Comparison of ENCODE assay signal across 24 cellular contexts in the genomic region with DNA sequence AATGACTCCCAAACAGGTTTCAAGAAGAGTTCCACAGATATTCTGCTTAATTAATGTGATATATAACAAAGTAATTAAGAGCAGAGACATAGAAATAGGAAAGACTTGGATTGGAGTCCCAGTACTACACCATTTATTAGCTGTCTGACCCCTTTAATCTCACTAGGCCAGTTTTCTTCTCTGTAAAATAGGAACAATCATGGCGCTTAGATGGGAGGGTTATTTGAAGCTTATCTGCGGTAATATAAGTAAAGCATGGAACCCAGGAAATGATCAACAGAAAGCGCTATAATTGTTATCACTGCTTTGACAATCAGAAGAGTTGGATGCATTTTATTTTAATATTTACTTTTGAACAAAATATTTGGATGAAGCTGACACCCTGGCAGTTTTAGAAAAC.
DNase-seq lines count a peak whose midpoint lies in the region; ATAC-seq, FAIRE-seq and TF ChIP-seq lines count a peak whose summit lies in the region.
"Had no signal": no experiment of that assay in that cellular context is flagged by ENCODE, and none has a peak within 500 bp of the region (broad histone marks: within the 10 kb centered on the region; RNA-seq: fewer than 3 reads in every experiment).

No MANE protein-coding gene starts in this region.

- no peaks in the 10 kb centered on the region for H3K9me3 Mint-ChIP-seq in HFFc6
- H3K9me3 Mint-ChIP-seq in astrocyte (ENCODE audit: unreplicated experiment), result no peaks in the 10 kb centered on the region
- no peaks in the 10 kb centered on the region for H3K9me3 Mint-ChIP-seq in glutamatergic neuron (ENCODE audit: unreplicated experiment)
- H3K9me3 Mint-ChIP-seq: CD4-positive, alpha-beta memory T cell; IgD-negative memory B cell had no signal

- H4K20me1 ChIP-seq in astrocyte (ENCODE audit: insufficient read depth, low read length), result peaks cover 34% of the 10 kb centered on the region
- H4K20me1 ChIP-seq: BLaER1 had no signal

- no peak overlapping the region for H2BK5ac ChIP-seq in mesenchymal stem cell (ENCODE audit: low read depth, low read length, poor library complexity, severe bottlenecking)

- H3K4me2 ChIP-seq in astrocyte (ENCODE audit: low read length), result peak overlapping the region; percentile 90
- H3K4me2 ChIP-seq in mesenchymal stem cell (ENCODE audit: low read length, poor library complexity, severe bottlenecking), result no peak overlapping the region
- H3K4me2 ChIP-seq: BLaER1 had no signal

- H2BK12ac ChIP-seq in mesenchymal stem cell (ENCODE audit: low read length in 2 of 2), result no peak overlapping the region

- H4K8ac ChIP-seq in mesenchymal stem cell (ENCODE audit: low read length), result no peak overlapping the region

- no peak overlapping the region for H3K23ac ChIP-seq in mesenchymal stem cell (ENCODE audit: low read length in 2 of 2)

- H3K4me3 ChIP-seq in ACC112 (ENCODE audit: low read depth, low read length) (peak overlapping the region; percentile 67), astrocyte (ENCODE audit: insufficient read depth, low read depth, low read length) (peak overlapping the region; percentile 14), mesenchymal stem cell (ENCODE audit: insufficient read depth in 1 of 2, low read depth in 1 of 2, low read length in 2 of 2) (no peak overlapping the region), H7 (ENCODE audit: insufficient read depth, low read depth, low read length) (no peak overlapping the region)
- H3K4me3 ChIP-seq: BLaER1, GM12878, Peyer's patch had no signal

- H3K27me3 ChIP-seq in ACC112 (ENCODE audit: insufficient read depth, low read length) (no peaks in the 10 kb centered on the region), astrocyte (ENCODE audit: insufficient read depth, low read length) (no peaks in the 10 kb centered on the region), mesenchymal stem cell (ENCODE audit: control insufficient read depth in 1 of 2, insufficient read depth in 1 of 2, low read length in 2 of 2) (no peaks in the 10 kb centered on the region), H7 (ENCODE audit: control insufficient read depth, insufficient read depth, low read length) (no peaks in the 10 kb centered on the region)
- H3K27me3 ChIP-seq: Peyer's patch had no signal

- no peaks in the 10 kb centered on the region for H3K9me3 ChIP-seq in astrocyte (ENCODE audit: insufficient read depth, low read depth, low read length)
- H3K9me3 ChIP-seq in mesenchymal stem cell (ENCODE audit: control insufficient read depth, low read length), result no peaks in the 10 kb centered on the region
- H3K9me3 ChIP-seq: BLaER1, Peyer's patch had no signal

- WGBS in mesenchymal stem cell, result 95% methylated on average over 3 of the region's 3 CpGs

- peaks cover 60% of the 10 kb centered on the region for H3K36me3 Mint-ChIP-seq in HFFc6 (ENCODE audit: low read depth)
- no peaks in the 10 kb centered on the region for H3K36me3 Mint-ChIP-seq in astrocyte (ENCODE audit: low read depth, unreplicated experiment)
- H3K36me3 Mint-ChIP-seq in glutamatergic neuron (ENCODE audit: unreplicated experiment), result no peaks in the 10 kb centered on the region
- H3K36me3 Mint-ChIP-seq: IgD-negative memory B cell had no signal

- H2AFZ ChIP-seq in ACC112 (ENCODE audit: low read length, unreplicated experiment), result no peak overlapping the region
- no peak overlapping the region for H2AFZ ChIP-seq in astrocyte (ENCODE audit: low read depth, low read length)
- H2AFZ ChIP-seq in mesenchymal stem cell (ENCODE audit: low read depth, low read length), result no peak overlapping the region

- H3K79me2 ChIP-seq in ACC112 (ENCODE audit: control insufficient read depth, insufficient read depth, low read length, unreplicated experiment) (peaks cover 93% of the 10 kb centered on the region), astrocyte (ENCODE audit: insufficient read depth, low read length) (peaks cover 99% of the 10 kb centered on the region)

- H3K36me3 ChIP-seq in ACC112 (ENCODE audit: insufficient read depth, low read length) (peaks cover 21% of the 10 kb centered on the region), astrocyte (ENCODE audit: insufficient read depth, low read length) (peaks cover 4% of the 10 kb centered on the region), mesenchymal stem cell (ENCODE audit: control insufficient read depth in 1 of 2, insufficient read depth in 2 of 2, low read depth in 1 of 2, low read length in 2 of 2) (peaks cover 0 to 7% of the 10 kb centered on the region in 2 experiments), H7 (replicated peaks; ENCODE audit: control insufficient read depth, insufficient read depth, low read length) (no peaks in the 10 kb centered on the region)
- H3K36me3 ChIP-seq: BLaER1, Peyer's patch had no signal

- TF ChIP-seq CTCF in HFFc6 (IDR thresholded peaks at IDR 0.05), result no peak
- TF ChIP-seq CTCF in astrocyte (IDR thresholded peaks at IDR 0.05; ENCODE audit: insufficient read depth, low read depth, low read length), result no peak
- TF ChIP-seq CTCF in glutamatergic neuron (IDR thresholded peaks at IDR 0.05; ENCODE audit: partially characterized antibody, unreplicated experiment), result no peak

- H3K27ac ChIP-seq in ACC112 (ENCODE audit: low read depth, low read length) (peak overlapping the region; percentile 100), astrocyte (ENCODE audit: low read depth, low read length) (no peak overlapping the region), mesenchymal stem cell (ENCODE audit: low read length, poor library complexity, severe bottlenecking) (no peak overlapping the region)
- H3K27ac ChIP-seq: BLaER1 had no signal

- no peak for ATAC-seq in HG02840 (IDR thresholded peaks at IDR 0.05; ENCODE audit: low FRiP score, unreplicated experiment)
- ATAC-seq: GM12878 had no signal

- no peak overlapping the region for H4K91ac ChIP-seq in mesenchymal stem cell (ENCODE audit: low read length)

- H3K18ac ChIP-seq in mesenchymal stem cell (ENCODE audit: low read depth in 1 of 2, low read length in 2 of 2), result no peak overlapping the region

- DNase-seq in HFFc6 (no peak), astrocyte (ENCODE audit: low read depth) (no peak), mesenchymal stem cell (no peak), glutamatergic neuron (no peak), H7 (no peak), inferior parietal cortex (ENCODE audit: extremely low spot score) (no peak)
- DNase-seq: CD4-positive, alpha-beta memory T cell; DMS53; EL; GOT3; Karpas-422; NCI-H1048; NCI-H1436; NCI-H2029; NCI-H526; Peyer's patch; Right ventricle myocardium superior had no signal

- no peak overlapping the region for H2BK120ac ChIP-seq in mesenchymal stem cell (ENCODE audit: low read depth, low read length)

- H3K4me1 ChIP-seq in ACC112 (ENCODE audit: control insufficient read depth, insufficient read depth, low read length, unreplicated experiment), result peaks cover 55% of the 10 kb centered on the region
- H3K4me1 ChIP-seq in astrocyte (ENCODE audit: insufficient read depth, low read length), result peaks cover 45% of the 10 kb centered on the region
- peaks cover 3% of the 10 kb centered on the region for H3K4me1 ChIP-seq in mesenchymal stem cell (ENCODE audit: control insufficient read depth, insufficient read depth, low read depth, low read length)
- H3K4me1 ChIP-seq: BLaER1 had no signal

- H2AK5ac ChIP-seq in mesenchymal stem cell (ENCODE audit: low read length, severe bottlenecking), result no peak overlapping the region

- H3K27ac Mint-ChIP-seq in HFFc6 (peak overlapping the region; percentile 38; the same call in 1 of the 2 replicates), astrocyte (ENCODE audit: unreplicated experiment) (no peak overlapping the region), glutamatergic neuron (ENCODE audit: unreplicated experiment) (no peak overlapping the region)
- H3K27ac Mint-ChIP-seq: CD4-positive, alpha-beta memory T cell; IgD-negative memory B cell had no signal

- H3K9ac ChIP-seq in astrocyte (ENCODE audit: low read length), result no peak overlapping the region
- H3K9ac ChIP-seq in mesenchymal stem cell (ENCODE audit: low read length), result peak overlapping the region; percentile 22
- H3K9ac ChIP-seq: BLaER1 had no signal

- H3K27me3 Mint-ChIP-seq in HFFc6 (ENCODE audit: insufficient read depth), result peaks cover 2% of the 10 kb centered on the region; the same call in 1 of the 2 replicates
- H3K27me3 Mint-ChIP-seq in astrocyte (ENCODE audit: low read depth, unreplicated experiment), result no peaks in the 10 kb centered on the region
- H3K27me3 Mint-ChIP-seq in glutamatergic neuron (ENCODE audit: unreplicated experiment), result no peaks in the 10 kb centered on the region

- H3K4me3 Mint-ChIP-seq in HFFc6, result peak overlapping the region; percentile 81; the same call in 1 of the 2 replicates
- H3K4me3 Mint-ChIP-seq in astrocyte (ENCODE audit: unreplicated experiment), result no peak overlapping the region
- H3K4me3 Mint-ChIP-seq in glutamatergic neuron (ENCODE audit: unreplicated experiment), result no peak overlapping the region
- H3K4me3 Mint-ChIP-seq: CD4-positive, alpha-beta memory T cell; IgD-negative memory B cell had no signal

- H2BK15ac ChIP-seq in mesenchymal stem cell (ENCODE audit: low read depth, poor library complexity, severe bottlenecking), result no peak overlapping the region

- no peak overlapping the region for H3K4ac ChIP-seq in mesenchymal stem cell (ENCODE audit: low read depth in 1 of 2, low read length in 2 of 2)

- H3K79me1 ChIP-seq in mesenchymal stem cell (replicated peaks; ENCODE audit: low read length, poor library complexity, severe bottlenecking), result no peaks in the 10 kb centered on the region

- no peak overlapping the region for H3K14ac ChIP-seq in mesenchymal stem cell (ENCODE audit: low read length in 2 of 2)

- peaks cover 83% of the 10 kb centered on the region for H3K4me1 Mint-ChIP-seq in HFFc6 (ENCODE audit: low read depth)
- H3K4me1 Mint-ChIP-seq in astrocyte (ENCODE audit: low read depth, unreplicated experiment), result peaks cover 43% of the 10 kb centered on the region
- H3K4me1 Mint-ChIP-seq in glutamatergic neuron (ENCODE audit: low read depth, unreplicated experiment), result no peaks in the 10 kb centered on the region

- FAIRE-seq in astrocyte (lab: Jason Lieb, UNC), result no peak
- FAIRE-seq: GM12878, GM19239, HTR-8/SVneo had no signal

Comparison
In these comparisons a context has a peak if more than half of its experiments do, and no peak if none do; other contexts are left out.
1. H3K4me3 ChIP-seq: peak in ACC112 (single experiment) and astrocyte (single experiment); none in mesenchymal stem cell (0 of 2) and H7 (single experiment).